Comparison of ENCODE assay signal across 18 cellular contexts in the genomic region with DNA sequence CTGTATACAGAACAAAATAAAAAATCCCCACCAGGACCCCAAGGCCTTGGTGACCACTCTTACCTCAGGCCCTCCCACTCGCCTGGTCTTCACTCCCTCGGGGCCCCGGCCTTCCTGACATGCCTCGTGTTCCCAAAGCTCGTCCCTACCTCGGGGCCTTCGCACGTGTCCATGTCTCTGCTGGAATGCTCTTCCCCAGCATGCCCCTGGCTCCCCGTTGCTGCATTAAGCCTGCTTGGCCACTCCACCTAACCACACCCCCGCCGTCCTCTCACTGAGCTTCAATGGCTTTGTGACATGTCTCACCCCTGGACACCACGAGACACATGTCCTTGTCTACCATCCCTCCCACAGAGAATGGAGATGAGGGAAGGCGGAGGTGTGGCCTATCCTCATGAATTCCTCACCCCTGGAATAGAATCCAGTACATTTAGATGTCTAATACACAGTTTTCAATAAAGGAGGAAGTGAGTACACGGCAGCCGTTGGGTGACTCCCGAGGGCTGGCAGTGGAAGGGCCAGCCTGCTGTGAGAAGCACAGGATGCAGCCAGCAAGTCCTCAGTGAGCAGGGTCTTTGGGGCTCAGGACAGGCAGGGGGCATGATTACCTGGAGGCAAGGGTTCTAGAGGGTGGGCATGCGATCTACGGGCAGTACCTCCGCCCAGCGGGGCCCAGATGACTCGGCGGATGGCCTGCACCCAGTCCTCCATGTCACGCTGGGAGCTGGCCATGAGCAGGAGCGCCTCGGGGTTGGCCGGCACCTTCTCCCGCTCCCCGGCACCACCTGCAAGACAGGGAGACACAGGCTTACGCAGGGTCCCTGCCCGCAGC.
DNase-seq lines count a peak whose midpoint lies in the region; ATAC-seq lines count a peak whose summit lies in the region.
"Had no signal": no experiment of that assay in that cellular context is flagged by ENCODE, and none has a peak within 500 bp of the region (broad histone marks: within the 10 kb centered on the region; RNA-seq: fewer than 3 reads in every experiment).

No MANE protein-coding gene starts in this region.

- H4K20me1 ChIP-seq in BLaER1, result no peaks in the 10 kb centered on the region

- DNase-seq in Kasumi-1 (lab: John Stamatoyannopoulos, UW), result peak; percentile 67 to 76
- peak; percentile 58 for DNase-seq in UCSD-AML1 (lab: John Stamatoyannopoulos, UW; ENCODE audit: unreplicated experiment)
- DNase-seq in mesenteric fat pad (ENCODE audit: low spot score), result peak; percentile 79
- no peak for DNase-seq in GM19240 (ENCODE audit: insufficient read length, low spot score)
- DNase-seq in cerebellar cortex (ENCODE audit: low spot score), result no peak
- no peak for DNase-seq in AG08396 (ENCODE audit: low spot score)
- DNase-seq: effector memory CD8-positive, alpha-beta T cell; islet precursor cell; NCI-H1694 treated with DMSO at 0.1 percent for 48 hours; NCI-H510A treated with DMSO at 0.1 percent for 48 hours; T-helper 9 cell had no signal

- H3K9me3 ChIP-seq in BLaER1, result no peaks in the 10 kb centered on the region
- H3K9me3 ChIP-seq: adrenal gland, SJSA1 had no signal

- H3K4me3 ChIP-seq in BLaER1, result no peak overlapping the region
- H3K4me3 ChIP-seq: adrenal gland, cardiac muscle cell, SJSA1 had no signal

- H3K27me3 ChIP-seq in BLaER1, result no peaks in the 10 kb centered on the region
- H3K27me3 ChIP-seq: cardiac muscle cell, SJSA1 had no signal

- no peaks in the 10 kb centered on the region for H3K36me3 ChIP-seq in BLaER1
- H3K36me3 ChIP-seq: adrenal gland, cardiac muscle cell, SJSA1 had no signal

- ATAC-seq in GM19324 (IDR thresholded peaks at IDR 0.05; ENCODE audit: low FRiP score, unreplicated experiment), result no peak
- ATAC-seq: effector memory CD8-positive, alpha-beta T cell; HCT116; right cardiac atrium had no signal

- peaks cover 63% of the 10 kb centered on the region for H3K4me1 ChIP-seq in BLaER1
- H3K4me1 ChIP-seq: adrenal gland, SJSA1 had no signal

- H3K9ac ChIP-seq in BLaER1, result no peak overlapping the region

- H3K4me2 ChIP-seq in BLaER1, result peak overlapping the region; percentile 16

- H3K27ac ChIP-seq in BLaER1, result no peak overlapping the region
- H3K27ac ChIP-seq: adrenal gland, cardiac muscle cell, SJSA1 had no signal

Comparison
In these comparisons a context has a peak if more than half of its experiments do, and no peak if none do; other contexts are left out.
1. DNase-seq: peak in Kasumi-1 (2 of 2), UCSD-AML1 (single experiment) and mesenteric fat pad (single experiment); none in GM19240 (single experiment), cerebellar cortex (single experiment) and AG08396 (single experiment).